Comparison of ENCODE assay signal across 8 cellular contexts in genomic region chr17:59365383-59365981, GRCh38. TPM values are rescaled to one million over a fixed set of nuclear protein-coding genes. Genes with fewer than 3 reads are reported as not detected.
A peak's percentile ranks its signal among the peaks of the same experiment; 100 is the strongest.
DNase-seq lines count a peak whose midpoint lies in the region; ATAC-seq, FAIRE-seq and TF ChIP-seq lines count a peak whose summit lies in the region.

No MANE protein-coding gene starts in this region.

- H3K9me3 ChIP-seq in BLaER1 (no peaks in the 10 kb centered on the region; the same call in 1 of the 2 replicates), kidney (ENCODE audit: control insufficient read depth in 1 of 2, low read length in 2 of 2) (no peaks in the 10 kb centered on the region)

- peak; percentile 78 for DNase-seq in NCI-H1417 treated with DMSO at 0.1 percent for 48 hours (lab: John Stamatoyannopoulos, UW)
- DNase-seq in activated naive CD4-positive, alpha-beta T cell treated with anti-CD3 and anti-CD28 coated beads, Interleukin-2, amount 50 U/mL, for 16 hours: peak; percentile 24
- no peak for DNase-seq in kidney
- DNase-seq in substantia nigra (lab: John Stamatoyannopoulos, UW): peak in 35 of 49 donors; percentile 12 to 74 (median 44)
- DNase-seq in H54 (ENCODE audit: insufficient read length, low spot score): no peak
- no peak for DNase-seq in mesenteric fat pad (ENCODE audit: low spot score)

- H3K27me3 ChIP-seq in BLaER1: no peaks in the 10 kb centered on the region

- H3K4me1 ChIP-seq in BLaER1 (peaks cover 76% of the 10 kb centered on the region), kidney (ENCODE audit: control insufficient read depth in 1 of 2, insufficient read depth in 1 of 2, low read depth in 1 of 2, low read length in 2 of 2) (peaks cover 63 to 84% of the 10 kb centered on the region in 2 donors)

- no peak overlapping the region for H3K4me3 ChIP-seq in BLaER1
- H3K4me3 ChIP-seq in kidney (ENCODE audit: low read length in 2 of 2): no peak overlapping the region

- H3K9ac ChIP-seq in BLaER1 (peak overlapping the region; percentile 31; the same call in 1 of the 2 replicates), kidney (ENCODE audit: low read length in 2 of 2) (peak overlapping the region; percentile 37 to 70)

- FAIRE-seq in kidney (lab: Jason Lieb, UNC) (no peak), H54 (lab: Jason Lieb, UNC) (no peak)

- ATAC-seq in GM18511 (IDR thresholded peaks at IDR 0.05; ENCODE audit: unreplicated experiment): no peak

- H3K27ac ChIP-seq in BLaER1 (peak overlapping the region; percentile 21; the same call in 1 of the 2 replicates), kidney (ENCODE audit: low read depth in 2 of 2, low read length in 2 of 2) (peak overlapping the region; percentile 51 to 92), substantia nigra (ENCODE audit: low read depth, low read length, poor library complexity, severe bottlenecking) (peak overlapping the region; percentile 99)

- peak overlapping the region; percentile 77 for H3K4me2 ChIP-seq in BLaER1

- TF ChIP-seq CTCF in kidney (IDR thresholded peaks at IDR 0.05; ENCODE audit: borderline replicate concordance, extremely low read depth, insufficient read depth): no peak

- intact Hi-C loops in kidney (cut with DNase I): no loop called here

- no peak for TF ChIP-seq POLR2A in H54 (IDR thresholded peaks at IDR 0.05; ENCODE audit: low read depth, low read length)

- no peaks in the 10 kb centered on the region for H3K36me3 ChIP-seq in BLaER1
- no peaks in the 10 kb centered on the region for H3K36me3 ChIP-seq in kidney (ENCODE audit: control insufficient read depth in 1 of 2, insufficient read depth in 2 of 2, low read length in 2 of 2)

- H4K20me1 ChIP-seq in BLaER1: peaks cover 49% of the 10 kb centered on the region

RNA-seq across cellular contexts. Expression of gene YPEL2, which starts 34.0 kb away (rescaled TPM):
- total RNA-seq in kidney (53.6 TPM), mesenteric fat pad (35.5 TPM)
- 9.0 TPM for polyA plus RNA-seq in kidney (ENCODE audit: insufficient read depth, low read depth, low replicate concordance)

Comparison
In these comparisons a context has a peak if more than half of its experiments do, and no peak if none do; other contexts are left out.
1. H3K27ac ChIP-seq: peak in every context shown above with its lines; median percentile 99 in substantia nigra; 72 in kidney; 21 in BLaER1.
2. DNase-seq: peak in NCI-H1417 treated with DMSO at 0.1 percent for 48 hours (single experiment), activated naive CD4-positive, alpha-beta T cell treated with anti-CD3 and anti-CD28 coated beads, Interleukin-2, amount 50 U/mL, for 16 hours (single experiment) and substantia nigra (35 of 49); none in kidney (single experiment), H54 (single experiment) and mesenteric fat pad (single experiment).